Comparison of ENCODE assay signal across 24 cellular contexts in genomic region chr1:26938004-26938658, GRCh38. TPM values are rescaled to one million over a fixed set of nuclear protein-coding genes. Genes with fewer than 3 reads are reported as not detected.
DNase-seq lines count a peak whose midpoint lies in the region; ATAC-seq and TF ChIP-seq lines count a peak whose summit lies in the region.
"Had no signal": no experiment of that assay in that cellular context is flagged by ENCODE, and none has a peak within 500 bp of the region (broad histone marks: within the 10 kb centered on the region; RNA-seq: fewer than 3 reads in every experiment).

No MANE protein-coding gene starts in this region.

- H4K5ac ChIP-seq in H9 (ENCODE audit: insufficient read length, low read depth, low read length), result no peak overlapping the region

- H3K79me2 ChIP-seq in H9 (ENCODE audit: insufficient read depth, low read length), result no peaks in the 10 kb centered on the region; the same call in 1 of the 2 replicates

- H3K18ac ChIP-seq in H9 (ENCODE audit: insufficient read length, low read depth, low read length), result no peak overlapping the region

- ATAC-seq in right lobe of liver (peak; percentile 90 to 97 (median 92)), GM18861 (IDR thresholded peaks at IDR 0.05; ENCODE audit: unreplicated experiment) (no peak)
- ATAC-seq: gastrocnemius medialis, T-cell had no signal

- H3K9me3 Mint-ChIP-seq in H9, result no peaks in the 10 kb centered on the region; a peak in 1 of 5 replicates
- H3K9me3 Mint-ChIP-seq: activated CD4-positive, alpha-beta T cell treated with anti-CD3 and anti-CD28 coated beads, Interleukin-2, amount 10 ng/mL, durations not matched to agents 7 days and 5 days; neural progenitor cell; T-cell had no signal

- H4K20me1 ChIP-seq in H9 (ENCODE audit: control insufficient read depth, insufficient read depth, insufficient read length), result no peaks in the 10 kb centered on the region

- no peak overlapping the region for H3K23ac ChIP-seq in H9 (ENCODE audit: insufficient read length, low read depth, low read length)

- H3K4me3 Mint-ChIP-seq in H9, result no peak overlapping the region
- H3K4me3 Mint-ChIP-seq: activated CD4-positive, alpha-beta T cell treated with anti-CD3 and anti-CD28 coated beads, Interleukin-2, amount 10 ng/mL, durations not matched to agents 7 days and 5 days; neural progenitor cell; T-cell had no signal

- no peaks in the 10 kb centered on the region for H3K27me3 Mint-ChIP-seq in H9 (ENCODE audit: low read depth)
- H3K27me3 Mint-ChIP-seq: activated CD4-positive, alpha-beta T cell treated with anti-CD3 and anti-CD28 coated beads, Interleukin-2, amount 10 ng/mL, durations not matched to agents 7 days and 5 days; T-cell had no signal

- POLR2A ChIA-PET in RWPE1 (lab: Yijun Ruan, JAX; ENCODE audit: low non-redundant PET), result no interaction called here

- H3K23me2 ChIP-seq in H9 (ENCODE audit: insufficient read length, low read depth, low read length, poor library complexity, severe bottlenecking), result no peaks in the 10 kb centered on the region

- H2BK120ac ChIP-seq in H9 (ENCODE audit: low read depth, low read length, poor library complexity, severe bottlenecking), result no peak overlapping the region

- H3T11ph ChIP-seq in H9 (ENCODE audit: low read length), result no peak overlapping the region

- no peak overlapping the region for H4K91ac ChIP-seq in H9 (ENCODE audit: insufficient read length, low read depth, low read length)

- no peaks in the 10 kb centered on the region for H3K9me3 ChIP-seq in H9 (ENCODE audit: control insufficient read depth, low read depth, low read length)
- H3K9me3 ChIP-seq in right lobe of liver, result no peaks in the 10 kb centered on the region
- H3K9me3 ChIP-seq in Peyer's patch, result no peaks in the 10 kb centered on the region
- H3K9me3 ChIP-seq: gastrocnemius medialis, psoas muscle, upper lobe of left lung had no signal

- H3K36me3 ChIP-seq in right lobe of liver, result peaks cover 10 to 32% (median 14%) of the 10 kb centered on the region in 4 donors
- H3K36me3 ChIP-seq in Peyer's patch, result peaks cover 0 to 65% (median 3%) of the 10 kb centered on the region in 3 donors
- H3K36me3 ChIP-seq: neural progenitor cell had no signal

- H2AFZ ChIP-seq in H9 (ENCODE audit: low read length), result no peak overlapping the region
- H2AFZ ChIP-seq: neural progenitor cell had no signal

- H3K4me1 ChIP-seq in H9 (ENCODE audit: insufficient read depth, low read length), result no peaks in the 10 kb centered on the region
- peaks cover 0 to 59% (median 21%) of the 10 kb centered on the region in 4 donors for H3K4me1 ChIP-seq in right lobe of liver
- no peaks in the 10 kb centered on the region for H3K4me1 ChIP-seq in Peyer's patch
- H3K4me1 ChIP-seq: gastrocnemius medialis, neural progenitor cell, psoas muscle, upper lobe of left lung had no signal

- no peak overlapping the region for H3K4me2 ChIP-seq in H9 (ENCODE audit: insufficient read depth, insufficient read length, low read length)
- H3K4me2 ChIP-seq: neural progenitor cell had no signal

- peaks cover under 1% of the 10 kb centered on the region for H3K79me1 ChIP-seq in H9 (ENCODE audit: insufficient read depth, low read depth, low read length, poor library complexity, severe bottlenecking)

- no peak overlapping the region for H4K8ac ChIP-seq in H9 (replicated peaks; ENCODE audit: insufficient read length, low read depth, low read length)

- no peak overlapping the region for H3K14ac ChIP-seq in H9 (ENCODE audit: insufficient read depth, low read length)

- H3K4ac ChIP-seq in H9 (ENCODE audit: low read depth, low read length), result no peak overlapping the region

- H3K4me3 ChIP-seq in fibroblast of villous mesenchyme (ENCODE audit: low read depth, low read length), result no peak overlapping the region
- no peak overlapping the region for H3K4me3 ChIP-seq in right lobe of liver
- no peak overlapping the region for H3K4me3 ChIP-seq in Peyer's patch
- H3K4me3 ChIP-seq: gastrocnemius medialis, neural progenitor cell, psoas muscle, upper lobe of left lung had no signal

- CTCF ChIA-PET in RWPE1 (lab: Yijun Ruan, JAX), result no interaction called here

- H3K27me3 ChIP-seq in H9 (ENCODE audit: insufficient read depth, low read length), result no peaks in the 10 kb centered on the region
- no peaks in the 10 kb centered on the region for H3K27me3 ChIP-seq in right lobe of liver
- H3K27me3 ChIP-seq in Peyer's patch, result no peaks in the 10 kb centered on the region
- H3K27me3 ChIP-seq: gastrocnemius medialis, neural progenitor cell, upper lobe of left lung had no signal

- H2BK5ac ChIP-seq in H9 (ENCODE audit: insufficient read length, low read length), result no peak overlapping the region

- H3K27ac Mint-ChIP-seq in H9, result peak overlapping the region in 2 of 3 experiments; percentile 73 to 78; a peak in 2 of 7 replicates
- H3K27ac Mint-ChIP-seq: activated CD4-positive, alpha-beta T cell treated with anti-CD3 and anti-CD28 coated beads, Interleukin-2, amount 10 ng/mL, durations not matched to agents 7 days and 5 days; neural progenitor cell; T-cell had no signal

- no peak overlapping the region for H2BK12ac ChIP-seq in H9 (ENCODE audit: insufficient read length, low read depth, low read length)

- no peak overlapping the region for H2BK20ac ChIP-seq in H9 (ENCODE audit: low read depth, low read length, poor library complexity, severe bottlenecking)

- H3K4me1 Mint-ChIP-seq in H9, result peaks cover 0 to 4% of the 10 kb centered on the region in 2 experiments; a peak in 1 of 4 replicates
- H3K4me1 Mint-ChIP-seq: neural progenitor cell had no signal

- no peak overlapping the region for H2BK15ac ChIP-seq in H9 (ENCODE audit: low read depth, low read length)

- intact Hi-C loops in right lobe of liver (cut with DNase I), result no loop called here

- peaks cover 32 to 70% (median 53%) of the 10 kb centered on the region in 3 experiments; a peak in 6 of 7 replicates for H3K36me3 Mint-ChIP-seq in H9 (ENCODE audit: insufficient read depth in 1 of 3, low read depth in 3 of 3)

- WGBS in H9 (ENCODE audit: extremely low coverage, insufficient read length, low lambda C conversion rate), result no CpG with 5 or more reads among the region's 4 CpGs
- 70% methylated on average over 2 of the region's 4 CpGs for WGBS in right lobe of liver (ENCODE audit: insufficient coverage, low coverage, low lambda C conversion rate, missing lambda C conversion rate)

- no peak overlapping the region for H3K9ac ChIP-seq in H9 (ENCODE audit: extremely low read depth, insufficient read length, low read length)
- H3K9ac ChIP-seq: neural progenitor cell had no signal

- no peak overlapping the region for H2AK5ac ChIP-seq in H9 (ENCODE audit: insufficient read length, low read length)

- TF ChIP-seq CTCF in H9 (conservative IDR thresholded peaks at IDR 0.05), result no peak
- TF ChIP-seq CTCF in RWPE1 (conservative IDR thresholded peaks at IDR 0.05; ENCODE audit: low read depth), result no peak
- no peak for TF ChIP-seq CTCF in fibroblast of villous mesenchyme (IDR thresholded peaks at IDR 0.05; ENCODE audit: insufficient read depth, low read depth, low read length)
- TF ChIP-seq CTCF in right lobe of liver (IDR thresholded peaks at IDR 0.05), result peak in 1 of 4 donors; percentile 3
- TF ChIP-seq CTCF in Peyer's patch (IDR thresholded peaks at IDR 0.05), result no peak

- H3K27ac ChIP-seq in H9 (ENCODE audit: insufficient read length, low read depth, low read length) (no peak overlapping the region), RWPE1 (0 out of 2 replicates have a peak overlapping the region, but pooled peaks have one; percentile 2), right lobe of liver (peak overlapping the region; percentile 47 to 86 (median 66)), Peyer's patch (no peak overlapping the region)
- H3K27ac ChIP-seq: gastrocnemius medialis, neural progenitor cell, psoas muscle, upper lobe of left lung had no signal

- DNase-seq in H9 (no peak), RWPE1 (ENCODE audit: low spot score) (no peak), fibroblast of villous mesenchyme (ENCODE audit: low read depth) (peak; percentile 37), right lobe of liver (peak; percentile 82 to 96 (median 94)), GM03348 (ENCODE audit: low spot score) (no peak), Peyer's patch (no peak), SHP77 (lab: John Stamatoyannopoulos, UW) (no peak)
- DNase-seq: activated CD4-positive, alpha-beta T cell treated with anti-CD3 and anti-CD28 coated beads, Interleukin-2, amount 10 ng/mL, durations not matched to agents 7 days and 5 days; activated CD8-positive, alpha-beta memory T cell treated with anti-CD3 and anti-CD28 coated beads, Interleukin-2, amount 50 U/mL, for 48 hours; activated gamma-delta T cell; amygdala; DMS79 treated with DMSO at 0.1 percent for 48 hours; erythroblast; gastrocnemius medialis; NCI-H1436; NCI-H524; psoas muscle; SHP77 treated with DMSO at 0.1 percent for 48 hours; stimulated activated CD4-positive, alpha-beta T cell treated with anti-CD3 and anti-CD28 coated beads, Interleukin-4, amount 100 ng/mL, for 4 hours; T-cell; upper lobe of left lung had no signal

- TF ChIP-seq POLR2A in right lobe of liver (IDR thresholded peaks at IDR 0.05) (peak; percentile 66), Peyer's patch (IDR thresholded peaks at IDR 0.05) (no peak)

- H3K56ac ChIP-seq in H9 (ENCODE audit: insufficient read length, low read depth, low read length), result no peak overlapping the region

RNA-seq across cellular contexts. Expression of gene NUDC, which starts 16.6 kb away (rescaled TPM):
- total RNA-seq in H9 (2021) (118 and 120 TPM in 2 replicates), fibroblast of villous mesenchyme (19.0 and 21.9 TPM in 2 replicates), right lobe of liver (10 to 100 TPM; 40.9 to 60.8 (median 48.4) TPM), Peyer's patch (10 to 100 TPM; 27.8 to 53.6 (median 31.7) TPM)

RNA-seq across cellular contexts. Expression of gene KDF1, which starts 22.1 kb away (rescaled TPM):
- total RNA-seq in H9 (2021) (17.6 and 19.5 TPM in 2 replicates), fibroblast of villous mesenchyme (not detected in 2 replicates), right lobe of liver (1 to 10 TPM; 1.1 to 4.1 (median 2.5) TPM), Peyer's patch (10 to 100 TPM; 13.2 to 40.1 (median 31.8) TPM)
- total RNA-seq: activated CD4-positive, alpha-beta T cell treated with anti-CD3 and anti-CD28 coated beads, Interleukin-2, amount 10 ng/mL, durations not matched to agents 7 days and 5 days; psoas muscle had no signal

RNA-seq across cellular contexts. Expression of gene NR0B2, which starts 24.4 kb away (rescaled TPM):
- total RNA-seq in H9 (2021), result not detected in 2 replicates
- total RNA-seq in fibroblast of villous mesenchyme, result not detected in 2 replicates
- 10 to 100 TPM; 25.6 to 69.6 (median 43.0) TPM for total RNA-seq in right lobe of liver
- 10 to 100 TPM in 3 of 4 donors, not detected in 1; 16.2 to 46.4 (median 30.7) TPM for total RNA-seq in Peyer's patch
- total RNA-seq: activated CD4-positive, alpha-beta T cell treated with anti-CD3 and anti-CD28 coated beads, Interleukin-2, amount 10 ng/mL, durations not matched to agents 7 days and 5 days; mononuclear cell; T-cell had no signal

RNA-seq across cellular contexts. Expression of gene GPATCH3, which starts 37.9 kb away (rescaled TPM):
- total RNA-seq in H9 (2021), result 19.4 and 21.2 TPM in 2 replicates
- 7.3 and 8.7 TPM in 2 replicates for total RNA-seq in fibroblast of villous mesenchyme
- total RNA-seq in right lobe of liver, result 1 to 10 TPM; 6.0 to 8.1 (median 7.1) TPM
- total RNA-seq in Peyer's patch, result 10 to 100 TPM in 3 of 4 donors, 1 to 10 TPM in 1; 8.4 to 28.5 (median 14.2) TPM

RNA-seq across cellular contexts. Expression of gene GPN2, which starts 48.0 kb away (rescaled TPM):
- 44.3 and 47.8 TPM in 2 replicates for total RNA-seq in H9 (2021)
- 9.5 and 11.9 TPM in 2 replicates for total RNA-seq in fibroblast of villous mesenchyme
- 10 to 100 TPM in 4 of 6 experiments, 1 to 10 TPM in 2; 5.6 to 18.3 (median 15.3) TPM for total RNA-seq in right lobe of liver
- 10 to 100 TPM; 13.5 to 19.6 (median 17.3) TPM for total RNA-seq in Peyer's patch

Comparison
In these comparisons a context has a peak if more than half of its experiments do, and no peak if none do; other contexts are left out.
1. DNase-seq: peak in fibroblast of villous mesenchyme (single experiment) and right lobe of liver (3 of 3); none in H9 (single experiment), RWPE1 (single experiment), GM03348 (single experiment), Peyer's patch (0 of 3) and SHP77 (0 of 2).
2. H3K27ac ChIP-seq: peak in RWPE1 (single experiment) and right lobe of liver (3 of 3); none in H9 (single experiment) and Peyer's patch (0 of 4).